28 cellular contexts compared by ENCODE assay signal in genomic region chr3:148090156-148090555, GRCh38.
"Had no signal": no experiment of that assay in that cellular context is flagged by ENCODE, and none has a peak within 500 bp of the region (broad histone marks: within the 10 kb centered on the region; RNA-seq: fewer than 3 reads in every experiment).

No MANE protein-coding gene starts in this region.

- H3K36me3 Mint-ChIP-seq: mesothelial cell of epicardium; naive B cell; stimulated activated effector memory CD8-positive, alpha-beta T cell treated with anti-CD3 and anti-CD28 coated beads, Interleukin-12 subunit alpha, Interleukin-12 subunit beta, amount 100 ng/mL, for 72 hours; type B pancreatic cell had no signal

- H3K36me3 ChIP-seq: esophagus muscularis mucosa, gastroesophageal sphincter, heart left ventricle, left lung, neutrophil, right atrium auricular region, sigmoid colon, tibial artery had no signal

- H3K79me2 ChIP-seq: hepatocyte, parathyroid adenoma had no signal

- ATAC-seq: foreskin keratinocyte; gastroesophageal sphincter; heart left ventricle; left cardiac atrium; left lung; mucosa of descending colon; stimulated activated effector memory CD8-positive, alpha-beta T cell treated with anti-CD3 and anti-CD28 coated beads, Interleukin-12 subunit alpha, Interleukin-12 subunit beta, amount 100 ng/mL, for 72 hours; stimulated activated naive CD8-positive, alpha-beta T cell treated with anti-CD3 and anti-CD28 coated beads, Interleukin-15, Interleukin-2, amounts not matched to agents 100 U/mL and 50 U/mL, for 24 hours had no signal

- DNase-seq: dermis blood vessel endothelial cell; effector memory CD4-positive, alpha-beta T cell; foreskin keratinocyte; heart left ventricle; left cardiac atrium; left lung; mesenchymal stem cell; mucosa of descending colon; naive B cell; nephron progenitor cell; sigmoid colon; stimulated activated CD4-positive, alpha-beta T cell treated with anti-CD3 and anti-CD28 coated beads, Interleukin-2, amount 100 ng/mL, for 24 hours; stimulated activated CD4-positive, alpha-beta T cell treated with anti-CD3 and anti-CD28 coated beads, Interleukin-4, amount 100 ng/mL, for 24 hours; stimulated activated naive CD8-positive, alpha-beta T cell treated with anti-CD3 and anti-CD28 coated beads, Interleukin-15, Interleukin-2, amounts not matched to agents 100 U/mL and 50 U/mL, for 24 hours; substantia nigra; testis; tibial artery had no signal

- H3K4me3 Mint-ChIP-seq: mesothelial cell of epicardium; naive B cell; nephron progenitor cell; stimulated activated effector memory CD8-positive, alpha-beta T cell treated with anti-CD3 and anti-CD28 coated beads, Interleukin-12 subunit alpha, Interleukin-12 subunit beta, amount 100 ng/mL, for 72 hours; type B pancreatic cell had no signal

- H3K4me3 ChIP-seq: coronary artery, esophagus muscularis mucosa, gastroesophageal sphincter, heart left ventricle, hepatocyte, left lung, mucosa of descending colon, right atrium auricular region, sigmoid colon, testis, tibial artery had no signal

- H3K9ac ChIP-seq: parathyroid adenoma had no signal

- H3K27ac Mint-ChIP-seq: mesothelial cell of epicardium; naive B cell; nephron progenitor cell; progenitor cell of endocrine pancreas; stimulated activated effector memory CD8-positive, alpha-beta T cell treated with anti-CD3 and anti-CD28 coated beads, Interleukin-12 subunit alpha, Interleukin-12 subunit beta, amount 100 ng/mL, for 72 hours; type B pancreatic cell had no signal

- H3K27me3 Mint-ChIP-seq: naive B cell, progenitor cell of endocrine pancreas, type B pancreatic cell had no signal

- H3K4me1 ChIP-seq: esophagus muscularis mucosa, foreskin keratinocyte, gastroesophageal sphincter, heart left ventricle, left lung, parathyroid adenoma, right atrium auricular region, sigmoid colon, testis, tibial artery had no signal

- H3K4me1 Mint-ChIP-seq: mesothelial cell of epicardium; naive B cell; nephron progenitor cell; stimulated activated effector memory CD8-positive, alpha-beta T cell treated with anti-CD3 and anti-CD28 coated beads, Interleukin-12 subunit alpha, Interleukin-12 subunit beta, amount 100 ng/mL, for 72 hours had no signal

- H3K27ac ChIP-seq: coronary artery, esophagus muscularis mucosa, foreskin keratinocyte, gastroesophageal sphincter, heart left ventricle, hepatocyte, left lung, neutrophil, parathyroid adenoma, right atrium auricular region, sigmoid colon, testis, tibial artery had no signal

- H3K9me3 ChIP-seq: esophagus muscularis mucosa, gastroesophageal sphincter, heart left ventricle, left lung, mucosa of descending colon, neutrophil, right atrium auricular region, sigmoid colon, testis, tibial artery had no signal

- H3K4me2 ChIP-seq: hepatocyte had no signal

- H2AFZ ChIP-seq: hepatocyte, parathyroid adenoma had no signal

- H3K27me3 ChIP-seq: esophagus muscularis mucosa, foreskin keratinocyte, gastroesophageal sphincter, heart left ventricle, hepatocyte, left lung, neutrophil, right atrium auricular region, sigmoid colon, testis, tibial artery had no signal

- H3K9me3 Mint-ChIP-seq: mesothelial cell of epicardium, naive B cell, nephron progenitor cell, type B pancreatic cell had no signal
